8 cellular contexts compared by ENCODE assay signal in the genomic region with DNA sequence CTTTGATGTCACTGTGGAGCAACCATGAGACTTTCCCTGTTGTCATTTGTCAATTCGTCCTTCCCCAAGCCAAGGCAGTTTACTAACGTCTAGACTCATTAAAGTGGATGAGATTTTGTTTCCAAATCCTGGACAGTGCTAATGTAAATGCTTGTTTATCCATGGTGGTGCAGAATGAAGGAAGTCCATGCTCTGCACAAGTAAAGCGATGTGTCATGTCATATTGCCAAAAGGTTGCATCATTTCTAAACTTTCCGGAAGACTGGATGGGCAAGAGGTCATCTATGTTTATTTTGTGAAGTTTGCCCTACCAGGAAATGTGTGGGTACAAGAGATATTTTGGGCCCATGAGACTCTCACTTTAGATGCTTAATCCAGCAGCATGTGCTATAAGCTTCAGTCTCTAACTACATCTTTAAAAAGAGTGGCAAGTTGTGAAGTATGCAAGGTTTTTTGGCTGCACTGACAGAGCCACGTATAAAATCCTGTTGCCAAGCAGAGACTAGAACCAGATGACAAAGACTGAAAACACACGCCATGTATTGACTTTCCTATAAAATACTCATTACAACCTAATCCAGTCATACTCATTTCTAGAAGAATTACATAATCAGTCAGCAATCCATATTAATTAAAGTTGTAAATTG.
DNase-seq lines count a peak whose midpoint lies in the region; ATAC-seq and TF ChIP-seq lines count a peak whose summit lies in the region.

No MANE protein-coding gene starts in this region.

- DNase-seq in HCT116 (ENCODE audit: low read depth, low spot score) (peak; percentile 60), SJSA1 (ENCODE audit: low read depth in 1 of 2, low spot score in 2 of 2) (peak in 1 of 2 experiments; percentile 76), foreskin fibroblast (peak; percentile 85 to 94), COLO668 (lab: John Stamatoyannopoulos, UW; ENCODE audit: unreplicated experiment) (no peak)
- no peak for DNase-seq in activated CD4-positive, alpha-beta T cell treated with anti-CD3 and anti-CD28 coated beads for 4 hours
- no peak for DNase-seq in activated CD4-positive, CD25-positive, alpha-beta regulatory T cell (lab: John Stamatoyannopoulos, UW)

- no peak overlapping the region for H3K27ac ChIP-seq in HCT116 (ENCODE audit: low read depth, low read length)
- H3K27ac ChIP-seq in SJSA1 = peak overlapping the region; percentile 85

- H3K79me2 ChIP-seq in HCT116 (ENCODE audit: insufficient read depth, low read length) = no peaks in the 10 kb centered on the region

- intact Hi-C loops in HCT116 (cut with micrococcal nuclease) = no loop called here

- H3K27me3 ChIP-seq in HCT116 (ENCODE audit: insufficient read depth, low read length) (no peaks in the 10 kb centered on the region), SJSA1 (replicated peaks) (no peaks in the 10 kb centered on the region), skeletal muscle satellite cell (ENCODE audit: control insufficient read depth, insufficient read depth, low read length) (no peaks in the 10 kb centered on the region)

- H3K4me2 ChIP-seq in HCT116 (ENCODE audit: low read length) (peak overlapping the region; percentile 4; the same call in 1 of the 2 replicates), skeletal muscle satellite cell (ENCODE audit: low read length) (peak overlapping the region; percentile 47)

- POLR2A ChIA-PET in HCT116 (lab: Charles Lee) = interaction anchor here (0.6 kb wide), 1 partner anchor 21 kb away, joined by 4 read pairs; no protein-coding TSS in a partner anchor

- RAD21 ChIA-PET in HCT116 (lab: Charles Lee; ENCODE audit: low non-redundant PET in 1 of 2, low total read pairs in 2 of 2, uncharacterized antibody in 2 of 2, unreplicated experiment in 2 of 2) = no interaction called here

- TF ChIP-seq CTCF in HCT116 (IDR thresholded peaks at IDR 0.05 in 2 of 3, conservative IDR thresholded peaks at IDR 0.05 in 1 of 3; ENCODE audit: borderline replicate concordance in 1 of 3, insufficient read depth in 1 of 3, low read depth in 2 of 3, low read length in 2 of 3) (no peak), foreskin fibroblast (IDR thresholded peaks at IDR 0.05; ENCODE audit: low read depth, low read length) (no peak)

- no peak for TF ChIP-seq RAD21 in HCT116 (IDR thresholded peaks at IDR 0.05; ENCODE audit: low read depth)

- no peaks in the 10 kb centered on the region for H4K20me1 ChIP-seq in HCT116 (ENCODE audit: insufficient read depth)

- no peaks in the 10 kb centered on the region for H3K36me3 ChIP-seq in HCT116 (ENCODE audit: control insufficient read depth in 1 of 2, insufficient read depth in 2 of 2, low read length in 2 of 2)
- H3K36me3 ChIP-seq in SJSA1 = no peaks in the 10 kb centered on the region
- no peaks in the 10 kb centered on the region for H3K36me3 ChIP-seq in skeletal muscle satellite cell (ENCODE audit: insufficient read depth, low read length)

- BruUV-seq in HCT116 (replicated peaks; lab: Mats Ljungman, UMichigan) = no TSS peak

- no peaks in the 10 kb centered on the region for H3K9me2 ChIP-seq in HCT116 (ENCODE audit: insufficient read depth)

- TF ChIP-seq POLR2A in HCT116 (IDR thresholded peaks at IDR 0.05; ENCODE audit: borderline replicate concordance, extremely low read depth, insufficient read depth, insufficient read length) = no peak

- H3K4me1 ChIP-seq in HCT116 (ENCODE audit: control insufficient read depth in 1 of 2, insufficient read depth in 2 of 2, low read length in 2 of 2) (peaks cover 10 to 11% of the 10 kb centered on the region in 2 experiments; a peak in 3 of 4 replicates), SJSA1 (replicated peaks) (peaks cover 29% of the 10 kb centered on the region), skeletal muscle satellite cell (ENCODE audit: control insufficient read depth, insufficient read depth, low read length) (peaks cover 18% of the 10 kb centered on the region)

- CTCF ChIA-PET in HCT116 (lab: Charles Lee) = no interaction called here

- H2AFZ ChIP-seq in HCT116 (ENCODE audit: low read depth, low read length, poor library complexity, severe bottlenecking) = no peak overlapping the region

- H3K9ac ChIP-seq in HCT116 (ENCODE audit: low read length) (no peak overlapping the region), skeletal muscle satellite cell (ENCODE audit: low read depth, low read length) (no peak overlapping the region)

- H3K4me3 ChIP-seq in HCT116 (replicated peaks in 1 of 2; ENCODE audit: low read depth in 1 of 2, low read length in 2 of 2) (no peak overlapping the region), SJSA1 (no peak overlapping the region), foreskin fibroblast (ENCODE audit: low read depth in 1 of 2, low read length in 2 of 2) (no peak overlapping the region), skeletal muscle satellite cell (ENCODE audit: low read length) (no peak overlapping the region)

- no peaks in the 10 kb centered on the region for H3K9me3 ChIP-seq in HCT116 (ENCODE audit: control insufficient read depth in 1 of 2, insufficient read depth in 1 of 2, low read depth in 1 of 2, low read length in 2 of 2)
- no peaks in the 10 kb centered on the region for H3K9me3 ChIP-seq in SJSA1 (replicated peaks)
- no peaks in the 10 kb centered on the region for H3K9me3 ChIP-seq in skeletal muscle satellite cell (replicated peaks; ENCODE audit: low read length)

- ATAC-seq in HCT116 = no peak
- no peak for ATAC-seq in GM21447 (IDR thresholded peaks at IDR 0.05; ENCODE audit: unreplicated experiment)

TF ChIP-seq in HCT116, 20 proteins besides CTCF, POLR2A, EP300 and RAD21 (continues in another document):
- TF ChIP-seq, protein P1, sequence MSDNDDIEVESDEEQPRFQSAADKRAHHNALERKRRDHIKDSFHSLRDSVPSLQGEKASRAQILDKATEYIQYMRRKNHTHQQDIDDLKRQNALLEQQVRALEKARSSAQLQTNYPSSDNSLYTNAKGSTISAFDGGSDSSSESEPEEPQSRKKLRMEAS (IDR thresholded peaks at IDR 0.05) = peak; percentile 74
- TF ChIP-seq ZFX (IDR thresholded peaks at IDR 0.05) (no peak), EGR1 (IDR thresholded peaks at IDR 0.05; ENCODE audit: low read depth) (no peak), ELF1 (IDR thresholded peaks at IDR 0.05; ENCODE audit: borderline replicate concordance, low read depth) (no peak; the same call in 1 of the 2 replicates), JUND (IDR thresholded peaks at IDR 0.05) (peak; percentile 45; the same call in 1 of the 2 replicates), POLR2AphosphoS5 (IDR thresholded peaks at IDR 0.05; ENCODE audit: low read depth, low read length) (peak; percentile 47; the same call in 1 of the 2 replicates), CEBPB (IDR thresholded peaks at IDR 0.05; ENCODE audit: low read depth) (peak; percentile 97), ATF3 (IDR thresholded peaks at IDR 0.05) (peak; percentile 62), FOSL1 (IDR thresholded peaks at IDR 0.05; ENCODE audit: low read depth) (peak; percentile 51), SRF (IDR thresholded peaks at IDR 0.05; ENCODE audit: low read depth) (no peak), SP1 (IDR thresholded peaks at IDR 0.05; ENCODE audit: low read depth) (peak; percentile 88), REST (IDR thresholded peaks at IDR 0.05; ENCODE audit: low read depth) (no peak), CBX3 (IDR thresholded peaks at IDR 0.05; ENCODE audit: low read depth) (peak; percentile 74), EZH2phosphoT487 (IDR thresholded peaks at IDR 0.05; ENCODE audit: borderline replicate concordance) (no peak)
- TF ChIP-seq, protein P2, sequence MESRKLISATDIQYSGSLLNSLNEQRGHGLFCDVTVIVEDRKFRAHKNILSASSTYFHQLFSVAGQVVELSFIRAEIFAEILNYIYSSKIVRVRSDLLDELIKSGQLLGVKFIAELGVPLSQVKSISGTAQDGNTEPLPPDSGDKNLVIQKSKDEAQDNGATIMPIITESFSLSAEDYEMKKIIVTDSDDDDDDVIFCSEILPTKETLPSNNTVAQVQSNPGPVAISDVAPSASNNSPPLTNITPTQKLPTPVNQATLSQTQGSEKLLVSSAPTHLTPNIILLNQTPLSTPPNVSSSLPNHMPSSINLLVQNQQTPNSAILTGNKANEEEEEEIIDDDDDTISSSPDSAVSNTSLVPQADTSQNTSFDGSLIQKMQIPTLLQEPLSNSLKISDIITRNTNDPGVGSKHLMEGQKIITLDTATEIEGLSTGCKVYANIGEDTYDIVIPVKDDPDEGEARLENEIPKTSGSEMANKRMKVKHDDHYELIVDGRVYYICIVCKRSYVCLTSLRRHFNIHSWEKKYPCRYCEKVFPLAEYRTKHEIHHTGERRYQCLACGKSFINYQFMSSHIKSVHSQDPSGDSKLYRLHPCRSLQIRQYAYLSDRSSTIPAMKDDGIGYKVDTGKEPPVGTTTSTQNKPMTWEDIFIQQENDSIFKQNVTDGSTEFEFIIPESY (IDR thresholded peaks at IDR 0.05; ENCODE audit: extremely low read depth, insufficient replicate concordance, low read length) = no peak

Comparison
In these comparisons a context has a peak if more than half of its experiments do, and no peak if none do; other contexts are left out.
1. DNase-seq: peak in HCT116 (single experiment) and foreskin fibroblast (2 of 2); none in activated CD4-positive, alpha-beta T cell treated with anti-CD3 and anti-CD28 coated beads for 4 hours (0 of 2), COLO668 (single experiment) and activated CD4-positive, CD25-positive, alpha-beta regulatory T cell (0 of 4).